1 cellular context compared by ENCODE assay signal in the genomic region with DNA sequence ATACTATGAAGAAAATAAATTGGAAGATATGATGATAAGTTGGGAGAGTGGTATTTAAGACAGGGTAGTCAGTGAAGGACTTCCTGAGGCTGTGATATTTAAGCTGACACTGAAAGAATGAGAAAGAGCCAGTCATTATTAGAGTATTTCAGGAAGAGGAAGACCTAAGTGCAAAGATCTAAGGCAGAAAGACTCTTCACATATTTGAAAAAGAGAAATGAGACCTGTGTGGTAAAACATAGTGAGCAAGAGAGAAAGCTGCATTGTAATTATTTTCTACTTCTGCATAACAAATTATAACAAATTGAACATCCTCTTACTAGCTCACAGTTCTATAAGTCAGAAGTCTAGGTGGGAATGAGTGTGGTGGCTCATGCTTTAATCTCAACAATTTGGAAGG.
TF ChIP-seq lines count a peak whose summit lies in the region.

No MANE protein-coding gene starts in this region.

TF ChIP-seq in HepG2, 621 proteins besides CTCF, POLR2A, EP300 and RAD21 (continued from another document):
- TF ChIP-seq, protein P1, sequence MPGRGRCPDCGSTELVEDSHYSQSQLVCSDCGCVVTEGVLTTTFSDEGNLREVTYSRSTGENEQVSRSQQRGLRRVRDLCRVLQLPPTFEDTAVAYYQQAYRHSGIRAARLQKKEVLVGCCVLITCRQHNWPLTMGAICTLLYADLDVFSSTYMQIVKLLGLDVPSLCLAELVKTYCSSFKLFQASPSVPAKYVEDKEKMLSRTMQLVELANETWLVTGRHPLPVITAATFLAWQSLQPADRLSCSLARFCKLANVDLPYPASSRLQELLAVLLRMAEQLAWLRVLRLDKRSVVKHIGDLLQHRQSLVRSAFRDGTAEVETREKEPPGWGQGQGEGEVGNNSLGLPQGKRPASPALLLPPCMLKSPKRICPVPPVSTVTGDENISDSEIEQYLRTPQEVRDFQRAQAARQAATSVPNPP (CRISPR knock-in tag; IDR thresholded peaks at IDR 0.05), result no peak
- no peak for TF ChIP-seq SP140L (CRISPR knock-in tag; IDR thresholded peaks at IDR 0.05; ENCODE audit: borderline replicate concordance)
- TF ChIP-seq, protein P2, sequence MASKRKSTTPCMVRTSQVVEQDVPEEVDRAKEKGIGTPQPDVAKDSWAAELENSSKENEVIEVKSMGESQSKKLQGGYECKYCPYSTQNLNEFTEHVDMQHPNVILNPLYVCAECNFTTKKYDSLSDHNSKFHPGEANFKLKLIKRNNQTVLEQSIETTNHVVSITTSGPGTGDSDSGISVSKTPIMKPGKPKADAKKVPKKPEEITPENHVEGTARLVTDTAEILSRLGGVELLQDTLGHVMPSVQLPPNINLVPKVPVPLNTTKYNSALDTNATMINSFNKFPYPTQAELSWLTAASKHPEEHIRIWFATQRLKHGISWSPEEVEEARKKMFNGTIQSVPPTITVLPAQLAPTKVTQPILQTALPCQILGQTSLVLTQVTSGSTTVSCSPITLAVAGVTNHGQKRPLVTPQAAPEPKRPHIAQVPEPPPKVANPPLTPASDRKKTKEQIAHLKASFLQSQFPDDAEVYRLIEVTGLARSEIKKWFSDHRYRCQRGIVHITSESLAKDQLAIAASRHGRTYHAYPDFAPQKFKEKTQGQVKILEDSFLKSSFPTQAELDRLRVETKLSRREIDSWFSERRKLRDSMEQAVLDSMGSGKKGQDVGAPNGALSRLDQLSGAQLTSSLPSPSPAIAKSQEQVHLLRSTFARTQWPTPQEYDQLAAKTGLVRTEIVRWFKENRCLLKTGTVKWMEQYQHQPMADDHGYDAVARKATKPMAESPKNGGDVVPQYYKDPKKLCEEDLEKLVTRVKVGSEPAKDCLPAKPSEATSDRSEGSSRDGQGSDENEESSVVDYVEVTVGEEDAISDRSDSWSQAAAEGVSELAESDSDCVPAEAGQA (IDR thresholded peaks at IDR 0.05; ENCODE audit: low read depth), result no peak
- TF ChIP-seq, protein P2 (CRISPR knock-in tag; IDR thresholded peaks at IDR 0.05; ENCODE audit: borderline replicate concordance), result no peak
- TF ChIP-seq ZNF484 (CRISPR knock-in tag; IDR thresholded peaks at IDR 0.05; ENCODE audit: borderline replicate concordance, low read depth), result no peak
- TF ChIP-seq ASH2L (IDR thresholded peaks at IDR 0.05; ENCODE audit: insufficient read length, low read depth, low read length), result no peak
- no peak for TF ChIP-seq ZNF709 (CRISPR knock-in tag; IDR thresholded peaks at IDR 0.05)
- TF ChIP-seq, protein P3, sequence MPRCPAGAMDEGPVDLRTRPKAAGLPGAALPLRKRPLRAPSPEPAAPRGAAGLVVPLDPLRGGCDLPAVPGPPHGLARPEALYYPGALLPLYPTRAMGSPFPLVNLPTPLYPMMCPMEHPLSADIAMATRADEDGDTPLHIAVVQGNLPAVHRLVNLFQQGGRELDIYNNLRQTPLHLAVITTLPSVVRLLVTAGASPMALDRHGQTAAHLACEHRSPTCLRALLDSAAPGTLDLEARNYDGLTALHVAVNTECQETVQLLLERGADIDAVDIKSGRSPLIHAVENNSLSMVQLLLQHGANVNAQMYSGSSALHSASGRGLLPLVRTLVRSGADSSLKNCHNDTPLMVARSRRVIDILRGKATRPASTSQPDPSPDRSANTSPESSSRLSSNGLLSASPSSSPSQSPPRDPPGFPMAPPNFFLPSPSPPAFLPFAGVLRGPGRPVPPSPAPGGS (CRISPR knock-in tag; IDR thresholded peaks at IDR 0.05), result no peak
- TF ChIP-seq PTBP1 (IDR thresholded peaks at IDR 0.05; ENCODE audit: low read depth, low read length, poor library complexity, severe bottlenecking), result no peak
- no peak for TF ChIP-seq MEF2D (CRISPR knock-in tag; IDR thresholded peaks at IDR 0.05)
- no peak for TF ChIP-seq REPIN1 (CRISPR knock-in tag; IDR thresholded peaks at IDR 0.05; ENCODE audit: borderline replicate concordance, low read depth)
- TF ChIP-seq KMT2B (CRISPR knock-in tag; IDR thresholded peaks at IDR 0.05), result no peak
- TF ChIP-seq MXD4 (CRISPR knock-in tag; IDR thresholded peaks at IDR 0.05), result no peak
- TF ChIP-seq, protein P4, sequence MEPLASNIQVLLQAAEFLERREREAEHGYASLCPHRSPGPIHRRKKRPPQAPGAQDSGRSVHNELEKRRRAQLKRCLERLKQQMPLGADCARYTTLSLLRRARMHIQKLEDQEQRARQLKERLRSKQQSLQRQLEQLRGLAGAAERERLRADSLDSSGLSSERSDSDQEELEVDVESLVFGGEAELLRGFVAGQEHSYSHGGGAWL (CRISPR knock-in tag; IDR thresholded peaks at IDR 0.05), result no peak
- TF ChIP-seq TOPORS (CRISPR knock-in tag; IDR thresholded peaks at IDR 0.05), result no peak
- no peak for TF ChIP-seq TBX2 (CRISPR knock-in tag; IDR thresholded peaks at IDR 0.05; ENCODE audit: borderline replicate concordance)
- TF ChIP-seq, protein P5, sequence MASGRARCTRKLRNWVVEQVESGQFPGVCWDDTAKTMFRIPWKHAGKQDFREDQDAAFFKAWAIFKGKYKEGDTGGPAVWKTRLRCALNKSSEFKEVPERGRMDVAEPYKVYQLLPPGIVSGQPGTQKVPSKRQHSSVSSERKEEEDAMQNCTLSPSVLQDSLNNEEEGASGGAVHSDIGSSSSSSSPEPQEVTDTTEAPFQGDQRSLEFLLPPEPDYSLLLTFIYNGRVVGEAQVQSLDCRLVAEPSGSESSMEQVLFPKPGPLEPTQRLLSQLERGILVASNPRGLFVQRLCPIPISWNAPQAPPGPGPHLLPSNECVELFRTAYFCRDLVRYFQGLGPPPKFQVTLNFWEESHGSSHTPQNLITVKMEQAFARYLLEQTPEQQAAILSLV (CRISPR knock-in tag; IDR thresholded peaks at IDR 0.05; ENCODE audit: borderline replicate concordance), result no peak
- TF ChIP-seq NKX3-1 (CRISPR knock-in tag; IDR thresholded peaks at IDR 0.05), result no peak
